Comparison of ENCODE assay signal across 10 cellular contexts in genomic region chr13:106372199-106373160, GRCh38.
A peak's percentile ranks its signal among the peaks of the same experiment; 100 is the strongest.
DNase-seq lines count a peak whose midpoint lies in the region; ATAC-seq and TF ChIP-seq lines count a peak whose summit lies in the region.
"Had no signal": no experiment of that assay in that cellular context is flagged by ENCODE, and none has a peak within 500 bp of the region (broad histone marks: within the 10 kb centered on the region; RNA-seq: fewer than 3 reads in every experiment).

No MANE protein-coding gene starts in this region.

- H3K27ac ChIP-seq in mesenchymal stem cell (ENCODE audit: low read length, poor library complexity, severe bottlenecking), result no peak overlapping the region
- H3K27ac ChIP-seq in hepatocyte, result no peak overlapping the region
- H3K27ac ChIP-seq in substantia nigra (ENCODE audit: low read depth, low read length, poor library complexity, severe bottlenecking), result no peak overlapping the region
- H3K27ac ChIP-seq: foreskin keratinocyte had no signal

- no peak overlapping the region for H2AK5ac ChIP-seq in mesenchymal stem cell (ENCODE audit: low read length, severe bottlenecking)

- no peaks in the 10 kb centered on the region for H3K36me3 ChIP-seq in mesenchymal stem cell (ENCODE audit: control insufficient read depth in 1 of 2, insufficient read depth in 2 of 2, low read depth in 1 of 2, low read length in 2 of 2)
- H3K36me3 ChIP-seq in hepatocyte (replicated peaks; ENCODE audit: insufficient read depth, low read depth), result no peaks in the 10 kb centered on the region

- H2AFZ ChIP-seq in mesenchymal stem cell (ENCODE audit: low read depth, low read length) (no peak overlapping the region), hepatocyte (no peak overlapping the region)

- H3K9me3 ChIP-seq in mesenchymal stem cell (ENCODE audit: control insufficient read depth, low read length), result no peaks in the 10 kb centered on the region
- H3K9me3 ChIP-seq in hepatocyte (ENCODE audit: low read depth), result no peaks in the 10 kb centered on the region

- H3K23ac ChIP-seq in mesenchymal stem cell (ENCODE audit: low read length in 2 of 2), result no peak overlapping the region

- H3K18ac ChIP-seq in mesenchymal stem cell (ENCODE audit: low read depth in 1 of 2, low read length in 2 of 2), result no peak overlapping the region

- ATAC-seq in GM18519 (IDR thresholded peaks at IDR 0.05; ENCODE audit: low FRiP score, unreplicated experiment) (peak; percentile 47), HG02678 (IDR thresholded peaks at IDR 0.05; ENCODE audit: unreplicated experiment) (peak; percentile 37)
- ATAC-seq: foreskin keratinocyte had no signal

- H2BK15ac ChIP-seq in mesenchymal stem cell (ENCODE audit: low read depth, poor library complexity, severe bottlenecking), result no peak overlapping the region

- H3K14ac ChIP-seq in mesenchymal stem cell (ENCODE audit: low read length in 2 of 2), result no peak overlapping the region

- no peak overlapping the region for H3K4me2 ChIP-seq in mesenchymal stem cell (ENCODE audit: low read length, poor library complexity, severe bottlenecking)
- no peak overlapping the region for H3K4me2 ChIP-seq in hepatocyte

- no peak overlapping the region for H4K91ac ChIP-seq in mesenchymal stem cell (ENCODE audit: low read length)

- H3K27me3 ChIP-seq in mesenchymal stem cell (ENCODE audit: control insufficient read depth in 1 of 2, insufficient read depth in 1 of 2, low read length in 2 of 2) (no peaks in the 10 kb centered on the region), hepatocyte (no peaks in the 10 kb centered on the region)
- H3K27me3 ChIP-seq: foreskin keratinocyte had no signal

- no peak overlapping the region for H4K8ac ChIP-seq in mesenchymal stem cell (ENCODE audit: low read length)

- H3K4me3 ChIP-seq in mesenchymal stem cell (ENCODE audit: insufficient read depth in 1 of 2, low read depth in 1 of 2, low read length in 2 of 2) (no peak overlapping the region), hepatocyte (no peak overlapping the region)

- H4K20me1 ChIP-seq in hepatocyte (ENCODE audit: insufficient read depth, poor library complexity, severe bottlenecking), result no peaks in the 10 kb centered on the region

- DNase-seq in NCI-H69 (lab: John Stamatoyannopoulos, UW) (peak; percentile 61), mesenchymal stem cell (peak; percentile 57), hepatocyte (ENCODE audit: low spot score) (no peak), NCI-H2081 treated with DMSO at 0.1 percent for 48 hours (lab: John Stamatoyannopoulos, UW) (no peak), substantia nigra (lab: John Stamatoyannopoulos, UW) (no peak), erythroblast (lab: John Stamatoyannopoulos, UW) (no peak)
- DNase-seq: activated T-cell treated with anti-CD3 and anti-CD28 coated beads for 4 hours had no signal

- WGBS in mesenchymal stem cell, result 26% methylated on average over 3 of the region's 7 CpGs
- 60% methylated on average over 7 of the region's 7 CpGs for WGBS in hepatocyte (ENCODE audit: low lambda C conversion rate, missing lambda C conversion rate)

- no peaks in the 10 kb centered on the region for H3K9me2 ChIP-seq in hepatocyte (replicated peaks; ENCODE audit: insufficient read depth)

- no peak overlapping the region for H3K4ac ChIP-seq in mesenchymal stem cell (ENCODE audit: low read depth in 1 of 2, low read length in 2 of 2)

- H2BK5ac ChIP-seq in mesenchymal stem cell (ENCODE audit: low read depth, low read length, poor library complexity, severe bottlenecking), result no peak overlapping the region

- no peaks in the 10 kb centered on the region for H3K79me1 ChIP-seq in mesenchymal stem cell (replicated peaks; ENCODE audit: low read length, poor library complexity, severe bottlenecking)

- no peak overlapping the region for H2BK120ac ChIP-seq in mesenchymal stem cell (ENCODE audit: low read depth, low read length)

- H3K9ac ChIP-seq in mesenchymal stem cell (ENCODE audit: low read length), result no peak overlapping the region

- no peak for TF ChIP-seq POLR2A in erythroblast (IDR thresholded peaks at IDR 0.05; ENCODE audit: low read length)

- TF ChIP-seq CTCF in hepatocyte (IDR thresholded peaks at IDR 0.05; ENCODE audit: poor library complexity), result no peak

- no peaks in the 10 kb centered on the region for H3K79me2 ChIP-seq in hepatocyte

- H2BK12ac ChIP-seq in mesenchymal stem cell (ENCODE audit: low read length in 2 of 2), result no peak overlapping the region

- H3K4me1 ChIP-seq in mesenchymal stem cell (ENCODE audit: control insufficient read depth, insufficient read depth, low read depth, low read length), result peaks cover 19% of the 10 kb centered on the region
- peaks cover 9% of the 10 kb centered on the region for H3K4me1 ChIP-seq in hepatocyte (ENCODE audit: insufficient read depth)

Comparison
In these comparisons a context has a peak if more than half of its experiments do, and no peak if none do; other contexts are left out.
1. DNase-seq: peak in NCI-H69 (single experiment) and mesenchymal stem cell (single experiment); none in hepatocyte (single experiment), NCI-H2081 treated with DMSO at 0.1 percent for 48 hours (single experiment), substantia nigra (0 of 49) and erythroblast (0 of 2).